In genomic region chrX:151359931-151360871, GRCh38 we compare ENCODE assay signal across 8 cellular contexts. TPM values are rescaled to one million over a fixed set of nuclear protein-coding genes. Genes with fewer than 3 reads are reported as not detected.
DNase-seq lines count a peak whose midpoint lies in the region; ATAC-seq and TF ChIP-seq lines count a peak whose summit lies in the region.

No MANE protein-coding gene starts in this region.

- H3K4me1 ChIP-seq in CD8-positive, alpha-beta memory T cell (ENCODE audit: insufficient read depth, low read length) = no peaks in the 10 kb centered on the region
- no peaks in the 10 kb centered on the region for H3K4me1 ChIP-seq in transverse colon

- WGBS in transverse colon (ENCODE audit: low coverage in 1 of 2), 2 donors = 23% methylated on average over 23 of the region's 25 CpGs; no CpG with 5 or more reads in 1 of the 2 donors

- H3K4me1 Mint-ChIP-seq in CD8-positive, alpha-beta memory T cell = peaks cover 0 to 3% (median 0%) of the 10 kb centered on the region in 3 donors
- peaks cover 3% of the 10 kb centered on the region for H3K4me1 Mint-ChIP-seq in activated B cell treated with CpG ODN at 0.5 μM for 24 hours
- H3K4me1 Mint-ChIP-seq in dendritic cell treated with granulocyte-macrophage colony-stimulating factor and Interleukin-4, amounts not matched to agents 40 ng/mL and 50 ng/mL, for 4 days (ENCODE audit: low read depth) = no peaks in the 10 kb centered on the region
- H3K4me1 Mint-ChIP-seq in memory B cell = no peaks in the 10 kb centered on the region

- peak overlapping the region in 6 of 7 donors; percentile 38 to 70 (median 51) for H3K4me3 Mint-ChIP-seq in CD8-positive, alpha-beta memory T cell
- H3K4me3 Mint-ChIP-seq in activated B cell treated with CpG ODN at 0.5 μM for 24 hours = no peak overlapping the region
- peak overlapping the region; percentile 30 for H3K4me3 Mint-ChIP-seq in dendritic cell treated with granulocyte-macrophage colony-stimulating factor and Interleukin-4, amounts not matched to agents 40 ng/mL and 50 ng/mL, for 4 days
- H3K4me3 Mint-ChIP-seq in memory B cell = peak overlapping the region; percentile 63

- no peak overlapping the region for H3K4me3 ChIP-seq in CD8-positive, alpha-beta memory T cell (ENCODE audit: low read length)
- H3K4me3 ChIP-seq in transverse colon = no peak overlapping the region

- POLR2A ChIA-PET in CD8-positive, alpha-beta memory T cell (lab: Charles Lee) = no interaction called here
- POLR2A ChIA-PET in activated B cell treated with CpG ODN at 0.5 μM for 24 hours (lab: Charles Lee) = no interaction called here

- ATAC-seq in GM19351 (IDR thresholded peaks at IDR 0.05; ENCODE audit: unreplicated experiment) (peak; percentile 79), activated B cell treated with CpG ODN at 0.5 μM for 24 hours (ENCODE audit: low read depth) (no peak), memory B cell (ENCODE audit: low read depth) (peak; percentile 56)

- CTCF ChIA-PET in CD8-positive, alpha-beta memory T cell (lab: Charles Lee) = no interaction called here
- CTCF ChIA-PET in activated B cell treated with CpG ODN at 0.5 μM for 24 hours (lab: Charles Lee) = interaction anchor here (0.6 kb wide), 1 partner anchor 809 kb away, joined by 3 read pairs; no protein-coding TSS in a partner anchor

- no peak overlapping the region for H3K27ac Mint-ChIP-seq in CD8-positive, alpha-beta memory T cell
- no peak overlapping the region for H3K27ac Mint-ChIP-seq in activated B cell treated with CpG ODN at 0.5 μM for 24 hours
- no peak overlapping the region for H3K27ac Mint-ChIP-seq in dendritic cell treated with granulocyte-macrophage colony-stimulating factor and Interleukin-4, amounts not matched to agents 40 ng/mL and 50 ng/mL, for 4 days
- no peak overlapping the region for H3K27ac Mint-ChIP-seq in memory B cell

- H3K36me3 Mint-ChIP-seq in CD8-positive, alpha-beta memory T cell = no peaks in the 10 kb centered on the region
- H3K36me3 Mint-ChIP-seq in activated B cell treated with CpG ODN at 0.5 μM for 24 hours (ENCODE audit: low read depth) = no peaks in the 10 kb centered on the region
- H3K36me3 Mint-ChIP-seq in dendritic cell treated with granulocyte-macrophage colony-stimulating factor and Interleukin-4, amounts not matched to agents 40 ng/mL and 50 ng/mL, for 4 days (ENCODE audit: low read depth) = no peaks in the 10 kb centered on the region
- peaks cover 3% of the 10 kb centered on the region for H3K36me3 Mint-ChIP-seq in memory B cell

- peaks cover 0 to 3% (median 0%) of the 10 kb centered on the region in 5 donors for H3K9me3 Mint-ChIP-seq in CD8-positive, alpha-beta memory T cell
- H3K9me3 Mint-ChIP-seq in activated B cell treated with CpG ODN at 0.5 μM for 24 hours = no peaks in the 10 kb centered on the region
- H3K9me3 Mint-ChIP-seq in dendritic cell treated with granulocyte-macrophage colony-stimulating factor and Interleukin-4, amounts not matched to agents 40 ng/mL and 50 ng/mL, for 4 days = no peaks in the 10 kb centered on the region
- H3K9me3 Mint-ChIP-seq in memory B cell = peaks cover 2% of the 10 kb centered on the region

- intact Hi-C loops in activated B cell treated with CpG ODN at 0.5 μM for 24 hours (cut with micrococcal nuclease) (loop anchor here (5.0 kb wide), 1 partner anchor 208 kb away; no protein-coding TSS in a partner anchor), transverse colon (cut with DNase I; ENCODE audit: low total_unique reads) (no loop called here)
- intact Hi-C loops in dendritic cell treated with granulocyte-macrophage colony-stimulating factor and Interleukin-4, amounts not matched to agents 40 ng/mL and 50 ng/mL, for 4 days (cut with micrococcal nuclease) = no loop called here

- TF ChIP-seq EP300 in transverse colon (IDR thresholded peaks at IDR 0.05; ENCODE audit: low read depth) = no peak

- no peaks in the 10 kb centered on the region for H3K27me3 ChIP-seq in CD8-positive, alpha-beta memory T cell (ENCODE audit: insufficient read depth, low read length, poor library complexity, severe bottlenecking)
- H3K27me3 ChIP-seq in transverse colon = no peaks in the 10 kb centered on the region

- no peak for TF ChIP-seq CTCF in activated B cell treated with CpG ODN at 0.5 μM for 24 hours (IDR thresholded peaks at IDR 0.05)
- peak in 4 of 5 experiments; percentile 15 to 52 (median 44) for TF ChIP-seq CTCF in transverse colon (IDR thresholded peaks at IDR 0.05)

- in situ Hi-C loops in transverse colon (cut with MboI; ENCODE audit: low pct_ligation_motif_present in 1 of 4, low pct_unique_long_range_greater_than_20kb in 1 of 4, low sequenced_read_pairs in 3 of 4) = no loop called here

- H3K9me3 ChIP-seq in CD8-positive, alpha-beta memory T cell (ENCODE audit: low read length) = no peaks in the 10 kb centered on the region
- no peaks in the 10 kb centered on the region for H3K9me3 ChIP-seq in transverse colon

- peaks cover 13 to 23% of the 10 kb centered on the region in 2 donors for H3K27me3 Mint-ChIP-seq in CD8-positive, alpha-beta memory T cell
- H3K27me3 Mint-ChIP-seq in activated B cell treated with CpG ODN at 0.5 μM for 24 hours = peaks cover 9% of the 10 kb centered on the region
- peaks cover 19% of the 10 kb centered on the region for H3K27me3 Mint-ChIP-seq in dendritic cell treated with granulocyte-macrophage colony-stimulating factor and Interleukin-4, amounts not matched to agents 40 ng/mL and 50 ng/mL, for 4 days
- H3K27me3 Mint-ChIP-seq in memory B cell = peaks cover 5% of the 10 kb centered on the region

- TF ChIP-seq POLR2A in transverse colon (IDR thresholded peaks at IDR 0.05) = no peak

- no peak overlapping the region for H3K27ac ChIP-seq in CD8-positive, alpha-beta memory T cell (ENCODE audit: low read depth, low read length)
- no peak overlapping the region for H3K27ac ChIP-seq in transverse colon

- DNase-seq in CD8-positive, alpha-beta memory T cell = peak; percentile 8 to 49 (median 13)
- peak; percentile 15 for DNase-seq in HuH-7.5 (ENCODE audit: low spot score)
- DNase-seq in activated B cell treated with CpG ODN at 0.5 μM for 24 hours = peak; percentile 14
- peak; percentile 5 to 18 for DNase-seq in memory B cell (ENCODE audit: low spot score in 2 of 2)
- DNase-seq in transverse colon = no peak
- no peak for DNase-seq in cerebellar nuclear complex (lab: John Stamatoyannopoulos, UW)

- no peaks in the 10 kb centered on the region for H3K36me3 ChIP-seq in CD8-positive, alpha-beta memory T cell (ENCODE audit: insufficient read depth, low read length)
- H3K36me3 ChIP-seq in transverse colon = no peaks in the 10 kb centered on the region

RNA-seq across cellular contexts. Expression of gene VMA21, which starts 36.8 kb away (rescaled TPM):
- 10 to 100 TPM; 67.4 to 69.8 TPM for total RNA-seq in CD8-positive, alpha-beta memory T cell
- polyA plus RNA-seq in CD8-positive, alpha-beta memory T cell = 31.4 TPM
- total RNA-seq in activated B cell treated with CpG ODN at 0.5 μM for 24 hours = 26.1 and 26.5 TPM in 2 replicates
- 10 to 100 TPM in 2 of 4 donors, 1 to 10 TPM in 2; 3.8 to 16.8 (median 11.3) TPM for total RNA-seq in transverse colon

Comparison
In these comparisons a context has a peak if more than half of its experiments do, and no peak if none do; other contexts are left out.
1. DNase-seq: peak in CD8-positive, alpha-beta memory T cell (5 of 5), HuH-7.5 (single experiment), activated B cell treated with CpG ODN at 0.5 μM for 24 hours (single experiment) and memory B cell (2 of 2); none in transverse colon (single experiment) and cerebellar nuclear complex (0 of 2).